8 cellular contexts compared by ENCODE assay signal in genomic region chr19:11435057-11435832, GRCh38. TPM values are rescaled to one million over a fixed set of nuclear protein-coding genes. Genes with fewer than 3 reads are reported as not detected.
A peak's percentile ranks its signal among the peaks of the same experiment; 100 is the strongest.
DNase-seq lines count a peak whose midpoint lies in the region; ATAC-seq, FAIRE-seq and TF ChIP-seq lines count a peak whose summit lies in the region.

Gene ODAD3, minus strand, starts transcription at chr19:11435121. Its CDS starts 105 bp downstream, at chr19:11435016.
A gene with protein sequence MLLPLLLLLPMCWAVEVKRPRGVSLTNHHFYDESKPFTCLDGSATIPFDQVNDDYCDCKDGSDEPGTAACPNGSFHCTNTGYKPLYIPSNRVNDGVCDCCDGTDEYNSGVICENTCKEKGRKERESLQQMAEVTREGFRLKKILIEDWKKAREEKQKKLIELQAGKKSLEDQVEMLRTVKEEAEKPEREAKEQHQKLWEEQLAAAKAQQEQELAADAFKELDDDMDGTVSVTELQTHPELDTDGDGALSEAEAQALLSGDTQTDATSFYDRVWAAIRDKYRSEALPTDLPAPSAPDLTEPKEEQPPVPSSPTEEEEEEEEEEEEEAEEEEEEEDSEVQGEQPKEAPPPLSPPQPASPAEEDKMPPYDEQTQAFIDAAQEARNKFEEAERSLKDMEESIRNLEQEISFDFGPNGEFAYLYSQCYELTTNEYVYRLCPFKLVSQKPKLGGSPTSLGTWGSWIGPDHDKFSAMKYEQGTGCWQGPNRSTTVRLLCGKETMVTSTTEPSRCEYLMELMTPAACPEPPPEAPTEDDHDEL (plus strand): TSS chr19:11435635. CDS start chr19:11436118, 483 bp downstream.

- ATAC-seq in HG02870 (IDR thresholded peaks at IDR 0.05; ENCODE audit: unreplicated experiment) (peak; percentile 88), left ventricle myocardium superior (peak; percentile 97)

- no peak for FAIRE-seq in urothelium cell line (lab: Jason Lieb, UNC)

- H3K9me3 ChIP-seq in prostate gland: no peaks in the 10 kb centered on the region

- peak within 1 kb of the TSS; percentile 99 for H3K27ac ChIP-seq in angular gyrus (ENCODE audit: low read depth, low read length)
- H3K27ac ChIP-seq in prostate gland: peak within 1 kb of the TSS; percentile 74 to 81

- peaks cover 3 to 4% of the 10 kb centered on the region in 2 donors for H3K36me3 ChIP-seq in prostate gland

- WGBS in prostate gland: under 1% methylated on average over 53 of the region's 53 CpGs

- H3K27me3 ChIP-seq in prostate gland (replicated peaks; ENCODE audit: insufficient read depth): no peaks in the 10 kb centered on the region

- intact Hi-C loops in left ventricle myocardium superior (cut with micrococcal nuclease) (no loop called here), prostate gland (cut with DNase I) (loop anchor here (2.0 kb wide), 1 partner anchor 54 kb away; no protein-coding TSS in a partner anchor)

- TF ChIP-seq CTCF in GM13976 (IDR thresholded peaks at IDR 0.05; ENCODE audit: borderline replicate concordance, control extremely low read depth, extremely low read depth, insufficient read depth, missing control alignments) (peak; percentile 75), prostate gland (IDR thresholded peaks at IDR 0.05) (peak; percentile 82 to 99 (median 96))

- DNase-seq in GM13976 (ENCODE audit: low spot score) (peak; percentile 99), NCI-H146 (lab: John Stamatoyannopoulos, UW) (peak; percentile 100), T-helper 1 cell (peak; percentile 93 to 99 (median 97)), left ventricle myocardium superior (peak; percentile 98), prostate gland (ENCODE audit: low spot score) (peak; percentile 99), urothelium cell line (ENCODE audit: low spot score) (peak; percentile 97)

- H3K4me1 ChIP-seq in prostate gland (replicated peaks): peaks cover 12% of the 10 kb centered on the region

- in situ Hi-C loops in GM13976 (cut with MboI; ENCODE audit: low sequenced_read_pairs, unreplicated experiment): no loop called here

- TF ChIP-seq POLR2A in prostate gland (IDR thresholded peaks at IDR 0.05): peak; percentile 53

- H3K4me3 ChIP-seq in prostate gland: peak within 1 kb of the TSS; percentile 65 to 71

RNA-seq across cellular contexts. Expression of gene ODAD3, which starts in this region (rescaled TPM):
- total RNA-seq in left ventricle myocardium superior (0.42 TPM), prostate gland (1 to 10 TPM; 1.3 to 2.7 TPM)

RNA-seq across cellular contexts. Expression of the second gene that starts in this region (rescaled TPM):
- total RNA-seq in left ventricle myocardium superior (139 TPM), prostate gland (100 to 1,000 TPM; 229 to 238 TPM)

Comparison
In these comparisons a context has a peak if more than half of its experiments do, and no peak if none do; other contexts are left out.
1. Peak in every context shown above with its lines: DNase-seq, ATAC-seq, H3K4me3 ChIP-seq and H3K27ac ChIP-seq.